In genomic region chr6:30689022-30689865, GRCh38 we compare ENCODE assay signal across 8 cellular contexts. TPM values are rescaled to one million over a fixed set of nuclear protein-coding genes. Genes with fewer than 3 reads are reported as not detected.
DNase-seq lines count a peak whose midpoint lies in the region; ATAC-seq and TF ChIP-seq lines count a peak whose summit lies in the region.

No MANE protein-coding gene starts in this region.

- H2AFZ ChIP-seq in SK-N-SH (ENCODE audit: low read depth) = no peak overlapping the region
- H2AFZ ChIP-seq in SU-DHL-6 (ENCODE audit: low read depth, low read length, severe bottlenecking) = no peak overlapping the region

- DNase-seq in SK-N-SH (no peak), right cardiac atrium (peak in 2 of 3 donors; percentile 36 to 52)
- no peak for DNase-seq in stimulated activated naive CD4-positive, alpha-beta T cell (lab: John Stamatoyannopoulos, UW)

- no peaks in the 10 kb centered on the region for H3K9me3 ChIP-seq in SK-N-SH
- H3K9me3 ChIP-seq in SU-DHL-6 (ENCODE audit: insufficient read depth, low read length) = no peaks in the 10 kb centered on the region
- H3K9me3 ChIP-seq in right cardiac atrium (ENCODE audit: control insufficient read depth, low read length) = no peaks in the 10 kb centered on the region

- peak overlapping the region in 1 of 2 experiments; percentile 86; a peak in 2 of 4 replicates for H3K4me3 ChIP-seq in SK-N-SH (ENCODE audit: low read depth in 2 of 2, low read length in 1 of 2)
- peak overlapping the region; percentile 79 for H3K4me3 ChIP-seq in SU-DHL-6 (ENCODE audit: insufficient read depth, low read length, poor library complexity, severe bottlenecking)
- H3K4me3 ChIP-seq in right cardiac atrium (ENCODE audit: low read length) = no peak overlapping the region

- CTCF ChIA-PET in SK-N-SH (lab: Yijun Ruan, JAX) = interaction anchor here (1.0 to 29.8 kb wide), 5 partner anchors 9 to 34 kb away, joined by 3 to 838 read pairs (median 5); partner anchors contain the start of genes DHX16, FLOT1, MDC1 and TUBB

- H3K9me2 ChIP-seq in SK-N-SH (no peaks in the 10 kb centered on the region), SU-DHL-6 (replicated peaks; ENCODE audit: insufficient read depth, low read length) (no peaks in the 10 kb centered on the region)

- intact Hi-C loops in right cardiac atrium (cut with DNase I) = no loop called here

- no peaks in the 10 kb centered on the region for H3K27me3 Mint-ChIP-seq in stimulated activated memory B cell treated with anti-CD40 and anti-IgM and Interleukin-4, amounts not matched to agents 10 μg/mL and 1 μg/mL and 100 μg/mL, for 72 hours

- H4K20me1 ChIP-seq in SK-N-SH (ENCODE audit: insufficient read depth) (no peaks in the 10 kb centered on the region; the same call in 1 of the 2 replicates), SU-DHL-6 (ENCODE audit: low read depth, low read length) (no peaks in the 10 kb centered on the region)

- ATAC-seq in SK-N-SH treated with all-trans-retinoic acid at 6 μM for 48 hours (no peak), right cardiac atrium (no peak), HG02981 (IDR thresholded peaks at IDR 0.05; ENCODE audit: unreplicated experiment) (no peak), HG02970 (IDR thresholded peaks at IDR 0.05; ENCODE audit: low FRiP score, unreplicated experiment) (no peak)
- no peak for ATAC-seq in stimulated activated memory B cell treated with anti-CD40 and anti-IgM and Interleukin-4, amounts not matched to agents 10 μg/mL and 1 μg/mL and 100 μg/mL, for 72 hours

- H3K27me3 ChIP-seq in SK-N-SH (ENCODE audit: insufficient read depth) (no peaks in the 10 kb centered on the region), SU-DHL-6 (ENCODE audit: low read length) (no peaks in the 10 kb centered on the region), right cardiac atrium (ENCODE audit: control insufficient read depth, insufficient read depth) (no peaks in the 10 kb centered on the region)

- H3K27ac ChIP-seq in SK-N-SH (ENCODE audit: low read depth in 2 of 2, low read length in 1 of 2) (no peak overlapping the region; a peak in 1 of 4 replicates), SU-DHL-6 (ENCODE audit: low read depth, low read length) (peak overlapping the region; percentile 94), right cardiac atrium (ENCODE audit: low read length) (no peak overlapping the region)

- peaks cover 56% of the 10 kb centered on the region for H3K4me1 Mint-ChIP-seq in stimulated activated memory B cell treated with anti-CD40 and anti-IgM and Interleukin-4, amounts not matched to agents 10 μg/mL and 1 μg/mL and 100 μg/mL, for 72 hours

- no peak for TF ChIP-seq EP300 in SK-N-SH (IDR thresholded peaks at IDR 0.05; ENCODE audit: borderline replicate concordance in 1 of 2, low read depth in 1 of 2, low read length in 1 of 2)

- H3K9ac ChIP-seq in SK-N-SH (peak overlapping the region; percentile 74; the same call in 1 of the 2 replicates), SU-DHL-6 (ENCODE audit: low read length) (peak overlapping the region; percentile 82)

- H3K27ac Mint-ChIP-seq in stimulated activated memory B cell treated with anti-CD40 and anti-IgM and Interleukin-4, amounts not matched to agents 10 μg/mL and 1 μg/mL and 100 μg/mL, for 72 hours = peak overlapping the region; percentile 86

- peak overlapping the region; percentile 89 for H3K4me3 Mint-ChIP-seq in stimulated activated memory B cell treated with anti-CD40 and anti-IgM and Interleukin-4, amounts not matched to agents 10 μg/mL and 1 μg/mL and 100 μg/mL, for 72 hours

- peaks cover 21% of the 10 kb centered on the region for H3K36me3 Mint-ChIP-seq in stimulated activated memory B cell treated with anti-CD40 and anti-IgM and Interleukin-4, amounts not matched to agents 10 μg/mL and 1 μg/mL and 100 μg/mL, for 72 hours

- H3K36me3 ChIP-seq in SK-N-SH (replicated peaks in 1 of 2; ENCODE audit: control insufficient read depth in 1 of 2, insufficient read depth in 2 of 2, low read length in 1 of 2) (peaks cover 0 to 5% of the 10 kb centered on the region in 2 experiments), SU-DHL-6 (ENCODE audit: low read length) (no peaks in the 10 kb centered on the region)

- peaks cover 17 to 46% of the 10 kb centered on the region in 2 experiments; a peak in 2 of 4 replicates for H3K4me1 ChIP-seq in SK-N-SH (ENCODE audit: control insufficient read depth in 1 of 2, insufficient read depth in 2 of 2, low read depth in 1 of 2, low read length in 1 of 2)
- H3K4me1 ChIP-seq in right cardiac atrium (ENCODE audit: control insufficient read depth, insufficient read depth, low read length) = peaks cover 5% of the 10 kb centered on the region

- no peaks in the 10 kb centered on the region for H3K9me3 Mint-ChIP-seq in stimulated activated memory B cell treated with anti-CD40 and anti-IgM and Interleukin-4, amounts not matched to agents 10 μg/mL and 1 μg/mL and 100 μg/mL, for 72 hours

- TF ChIP-seq RAD21 in SK-N-SH (IDR thresholded peaks at IDR 0.05; ENCODE audit: low read length) = no peak

- POLR2A ChIA-PET in SK-N-SH (lab: Yijun Ruan, JAX) = no interaction called here

- 94% methylated on average over 9 of the region's 11 CpGs for WGBS in SK-N-SH (ENCODE audit: low lambda C conversion rate)
- WGBS in right cardiac atrium = 86% methylated on average over 11 of the region's 11 CpGs

- H3F3A ChIP-seq in SK-N-SH (replicated peaks; ENCODE audit: insufficient read depth) = no peaks in the 10 kb centered on the region
- peaks cover 48% of the 10 kb centered on the region for H3F3A ChIP-seq in SU-DHL-6 (ENCODE audit: insufficient read depth)

- TF ChIP-seq CTCF in SK-N-SH (IDR thresholded peaks at IDR 0.05) (no peak), SU-DHL-6 (IDR thresholded peaks at IDR 0.05; ENCODE audit: insufficient read depth, low read length, poor library complexity, severe bottlenecking) (no peak)

- H3K4me2 ChIP-seq in SK-N-SH (peak overlapping the region; percentile 98), SU-DHL-6 (ENCODE audit: low read depth, low read length, poor library complexity, severe bottlenecking) (peak overlapping the region; percentile 92)

- H3K79me2 ChIP-seq in SK-N-SH (ENCODE audit: insufficient read depth) (peaks cover 62% of the 10 kb centered on the region), SU-DHL-6 (ENCODE audit: insufficient read depth, low read length) (peaks cover 29% of the 10 kb centered on the region)

TF ChIP-seq in SK-N-SH, 30 proteins besides CTCF, POLR2A, EP300 and RAD21 (continues in another document):
- TF ChIP-seq USF2 (IDR thresholded peaks at IDR 0.05; ENCODE audit: borderline replicate concordance, low read depth, low read length) (no peak), FOXJ3 (CRISPR knock-in tag; IDR thresholded peaks at IDR 0.05) (no peak), GATA2 (CRISPR knock-in tag; IDR thresholded peaks at IDR 0.05) (no peak), FOXM1 (IDR thresholded peaks at IDR 0.05; ENCODE audit: low read depth) (no peak)

TF ChIP-seq in SK-N-SH treated with all-trans-retinoic acid at 6 μM for 48 hours, 23 proteins besides CTCF, POLR2A, EP300 and RAD21 (continues in another document):
- no peak for TF ChIP-seq PPARA (CRISPR knock-in tag; IDR thresholded peaks at IDR 0.05; ENCODE audit: borderline replicate concordance)
- no peak for TF ChIP-seq CSDC2 (CRISPR knock-in tag; IDR thresholded peaks at IDR 0.05)
- no peak for TF ChIP-seq ESRRG (CRISPR knock-in tag; IDR thresholded peaks at IDR 0.05)
- TF ChIP-seq SNAI2 (CRISPR knock-in tag; IDR thresholded peaks at IDR 0.05) = no peak
- no peak for TF ChIP-seq OSR1 (CRISPR knock-in tag; IDR thresholded peaks at IDR 0.05)
- TF ChIP-seq TOX (CRISPR knock-in tag; IDR thresholded peaks at IDR 0.05; ENCODE audit: borderline replicate concordance) = no peak
- no peak for TF ChIP-seq GLIS3 (CRISPR knock-in tag; IDR thresholded peaks at IDR 0.05)
- no peak for TF ChIP-seq BACH2 (CRISPR knock-in tag; IDR thresholded peaks at IDR 0.05; ENCODE audit: borderline replicate concordance)

RNA-seq across cellular contexts. Expression of gene NRM, which starts 1.5 kb away (rescaled TPM):
- 19.7 and 26.8 TPM in 2 replicates for polyA plus RNA-seq in SK-N-SH (2012; rRNA removed)
- 11.9 and 19.3 TPM in 2 replicates for polyA plus RNA-seq in SK-N-SH (2012; cell fraction: cytosol; rRNA removed)
- polyA plus RNA-seq in SK-N-SH (2012; cell fraction: nucleus; rRNA removed) = 15.7 and 18.5 TPM in 2 replicates
- total RNA-seq in right cardiac atrium = 1 to 10 TPM; 2.5 to 5.8 (median 5.0) TPM
- polyA plus RNA-seq in right cardiac atrium = 5.3 TPM

RNA-seq across cellular contexts. Expression of gene PPP1R18, which starts 2.8 kb away (rescaled TPM):
- polyA plus RNA-seq in SK-N-SH (2012; rRNA removed) = 57.3 and 73.2 TPM in 2 replicates
- 51.8 and 65.1 TPM in 2 replicates for polyA plus RNA-seq in SK-N-SH (2012; cell fraction: cytosol; rRNA removed)
- polyA plus RNA-seq in SK-N-SH (2012; cell fraction: nucleus; rRNA removed) = 60.7 and 86.1 TPM in 2 replicates
- 10 to 100 TPM; 21.8 to 33.9 (median 23.5) TPM for total RNA-seq in right cardiac atrium
- polyA plus RNA-seq in right cardiac atrium = 23.1 TPM

RNA-seq across cellular contexts. Expression of gene DHX16, which starts 16.4 kb away (rescaled TPM):
- polyA plus RNA-seq in SK-N-SH (2012; rRNA removed) (59.8 and 63.3 TPM in 2 replicates), right cardiac atrium (17.0 TPM)
- polyA plus RNA-seq in SK-N-SH (2012; cell fraction: cytosol; rRNA removed) = 41.4 and 42.7 TPM in 2 replicates
- 163 and 170 TPM in 2 replicates for polyA plus RNA-seq in SK-N-SH (2012; cell fraction: nucleus; rRNA removed)
- total RNA-seq in right cardiac atrium = 10 to 100 TPM; 18.2 to 23.4 (median 20.4) TPM

RNA-seq across cellular contexts. Expression of gene MDC1, which starts 27.8 kb away (rescaled TPM):
- polyA plus RNA-seq in SK-N-SH (2012; rRNA removed) (5.9 and 10.4 TPM in 2 replicates), right cardiac atrium (11.1 TPM)
- polyA plus RNA-seq in SK-N-SH (2012; cell fraction: cytosol; rRNA removed) = 4.0 and 5.9 TPM in 2 replicates
- polyA plus RNA-seq in SK-N-SH (2012; cell fraction: nucleus; rRNA removed) = 31.1 and 38.0 TPM in 2 replicates
- total RNA-seq in right cardiac atrium = 10 to 100 TPM; 20.7 to 26.6 (median 24.2) TPM

RNA-seq across cellular contexts. Expression of gene TUBB, which starts 30.9 kb away (rescaled TPM):
- polyA plus RNA-seq in SK-N-SH (2012; rRNA removed) (1,037 and 1,093 TPM in 2 replicates), right cardiac atrium (170 TPM)
- polyA plus RNA-seq in SK-N-SH (2012; cell fraction: cytosol; rRNA removed) = 629 and 839 TPM in 2 replicates
- 576 and 657 TPM in 2 replicates for polyA plus RNA-seq in SK-N-SH (2012; cell fraction: nucleus; rRNA removed)
- 100 to 1,000 TPM; 130 to 250 (median 200) TPM for total RNA-seq in right cardiac atrium

Comparison
In these comparisons a context has a peak if more than half of its experiments do, and no peak if none do; other contexts are left out.
1. DNase-seq: peak in right cardiac atrium (2 of 3); none in SK-N-SH (single experiment) and stimulated activated naive CD4-positive, alpha-beta T cell (0 of 6).